In the genomic region with DNA sequence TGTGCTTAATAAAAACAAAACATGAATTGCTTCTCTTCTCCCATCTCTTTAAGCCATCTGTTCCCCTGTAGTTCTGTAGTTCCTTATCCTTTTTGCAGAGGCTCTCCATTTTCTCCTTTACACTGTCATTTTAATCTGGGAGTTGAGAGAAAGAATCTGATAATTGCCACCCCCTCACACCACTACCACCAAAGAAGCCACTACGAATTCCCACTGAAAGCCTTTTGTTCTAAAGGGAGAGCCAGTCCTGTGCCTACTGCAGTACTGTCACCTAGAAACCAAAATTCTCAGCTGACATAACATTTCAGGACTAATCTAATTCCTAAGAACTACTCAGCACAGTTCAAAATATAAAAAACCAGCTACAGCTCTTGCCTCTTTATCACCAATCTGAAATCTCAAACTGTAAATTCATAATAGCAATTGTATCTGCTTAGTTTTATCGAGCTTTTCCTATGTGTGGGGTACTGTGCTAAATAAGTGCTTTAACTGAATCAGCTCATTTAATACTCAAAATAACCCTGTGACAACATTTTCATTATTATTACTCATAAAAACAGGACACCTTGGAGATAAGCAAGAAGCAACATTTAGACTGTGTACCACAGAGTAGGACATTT, we compare ENCODE assay signal across 19 cellular contexts.
DNase-seq lines count a peak whose midpoint lies in the region; ATAC-seq and TF ChIP-seq lines count a peak whose summit lies in the region.
"Had no signal": no experiment of that assay in that cellular context is flagged by ENCODE, and none has a peak within 500 bp of the region (broad histone marks: within the 10 kb centered on the region; RNA-seq: fewer than 3 reads in every experiment).

No MANE protein-coding gene starts in this region.

- H3K9me2 ChIP-seq in MM.1S (replicated peaks; ENCODE audit: insufficient read depth, low read length) = no peaks in the 10 kb centered on the region

- H3K36me3 ChIP-seq in MM.1S (replicated peaks; ENCODE audit: insufficient read depth, low read length) = no peaks in the 10 kb centered on the region
- H3K36me3 ChIP-seq in esophagus squamous epithelium = peaks cover 0 to 7% (median 0%) of the 10 kb centered on the region in 3 donors
- H3K36me3 ChIP-seq: brain microvascular endothelial cell had no signal

- H3K27ac Mint-ChIP-seq in brain (peak overlapping the region in 4 of 5 experiments; percentile 26 to 90 (median 62)), mesothelial cell of epicardium (peak overlapping the region; percentile 77), Calu3 (ENCODE audit: unreplicated experiment) (no peak overlapping the region)
- H3K27ac Mint-ChIP-seq: activated CD4-positive, alpha-beta memory T cell treated with anti-CD3 and anti-CD28 coated beads for 36 hours; activated naive CD4-positive, alpha-beta T cell treated with anti-CD3 and anti-CD28 coated beads, Interleukin-2, amount 50 U/mL, for 72 hours had no signal

- H3K4me2 ChIP-seq in MM.1S (ENCODE audit: low read depth, low read length) = no peak overlapping the region; the same call in 1 of the 2 replicates

- H3F3A ChIP-seq in MM.1S (ENCODE audit: insufficient read depth, low read length) = peaks cover 32% of the 10 kb centered on the region

- intact Hi-C loops in esophagus squamous epithelium (cut with DNase I) (no loop called here), Calu3 (cut with micrococcal nuclease; ENCODE audit: unreplicated experiment) (no loop called here)

- no peaks in the 10 kb centered on the region for H4K20me1 ChIP-seq in MM.1S (ENCODE audit: insufficient read depth, low read length)

- H3K4me3 ChIP-seq in MM.1S (ENCODE audit: low read length) = no peak overlapping the region
- H3K4me3 ChIP-seq in esophagus squamous epithelium = no peak overlapping the region

- H3K27me3 Mint-ChIP-seq in brain (no peaks in the 10 kb centered on the region), mesothelial cell of epicardium (ENCODE audit: low read depth) (no peaks in the 10 kb centered on the region), Calu3 (ENCODE audit: unreplicated experiment) (no peaks in the 10 kb centered on the region)
- H3K27me3 Mint-ChIP-seq: activated CD4-positive, alpha-beta memory T cell treated with anti-CD3 and anti-CD28 coated beads for 36 hours had no signal

- BruUV-seq in Calu3 (replicated peaks; lab: Mats Ljungman, UMichigan) = no TSS peak

- H3K4me3 Mint-ChIP-seq in brain (peak overlapping the region in 1 of 5 experiments; percentile 4), mesothelial cell of epicardium (no peak overlapping the region), Calu3 (ENCODE audit: low read depth, unreplicated experiment) (no peak overlapping the region)
- H3K4me3 Mint-ChIP-seq: activated CD4-positive, alpha-beta memory T cell treated with anti-CD3 and anti-CD28 coated beads for 36 hours; activated T-cell treated with anti-CD3 and anti-CD28 coated beads, Interleukin-2, amount 50 U/mL, for 4 hours; T-helper 1 cell treated with Interleukin-12 subunit alpha and Interleukin-12 subunit beta and Interleukin-4 antibody, amounts not matched to agents 30 μg/mL and 1 μg/mL, for 36 hours had no signal

- TF ChIP-seq POLR2A in esophagus squamous epithelium (IDR thresholded peaks at IDR 0.05) = no peak

- ATAC-seq in GM21786 (IDR thresholded peaks at IDR 0.05; ENCODE audit: unreplicated experiment) = no peak
- ATAC-seq: activated naive CD4-positive, alpha-beta T cell treated with anti-CD3 and anti-CD28 coated beads, Interleukin-2, amount 50 U/mL, for 72 hours; activated T-cell treated with anti-CD3 and anti-CD28 coated beads, Interleukin-2, amount 50 U/mL, for 4 hours had no signal

- no peak overlapping the region for H2AFZ ChIP-seq in MM.1S (ENCODE audit: low read length)

- H3K36me3 Mint-ChIP-seq in brain = no peaks in the 10 kb centered on the region
- H3K36me3 Mint-ChIP-seq in mesothelial cell of epicardium = peaks cover 2% of the 10 kb centered on the region
- H3K36me3 Mint-ChIP-seq in Calu3 (ENCODE audit: insufficient read depth, unreplicated experiment) = no peaks in the 10 kb centered on the region
- H3K36me3 Mint-ChIP-seq: activated naive CD4-positive, alpha-beta T cell treated with anti-CD3 and anti-CD28 coated beads, Interleukin-2, amount 50 U/mL, for 72 hours had no signal

- H3K27me3 ChIP-seq in MM.1S (replicated peaks; ENCODE audit: insufficient read depth, low read length) = no peaks in the 10 kb centered on the region
- no peaks in the 10 kb centered on the region for H3K27me3 ChIP-seq in esophagus squamous epithelium
- H3K27me3 ChIP-seq: brain microvascular endothelial cell had no signal

- no peak for TF ChIP-seq CTCF in MM.1S (IDR thresholded peaks at IDR 0.05; ENCODE audit: low read length)
- TF ChIP-seq CTCF in brain (conservative IDR thresholded peaks at IDR 0.05) = no peak
- TF ChIP-seq CTCF in mesothelial cell of epicardium (IDR thresholded peaks at IDR 0.05; ENCODE audit: unreplicated experiment) = no peak
- TF ChIP-seq CTCF in esophagus squamous epithelium (IDR thresholded peaks at IDR 0.05) = no peak
- TF ChIP-seq CTCF in Calu3 (IDR thresholded peaks at IDR 0.05; ENCODE audit: unreplicated experiment) = no peak

- H3K4me1 ChIP-seq in MM.1S (ENCODE audit: low read length) (peaks cover 54% of the 10 kb centered on the region), esophagus squamous epithelium (peaks cover 20 to 89% (median 44%) of the 10 kb centered on the region in 3 donors)

- H3K27ac ChIP-seq in MM.1S (ENCODE audit: low read length) = peak overlapping the region; percentile 37; the same call in 1 of the 2 replicates
- H3K27ac ChIP-seq in esophagus squamous epithelium = no peak overlapping the region
- H3K27ac ChIP-seq: brain microvascular endothelial cell, KMS-11 had no signal

- peaks cover 69% of the 10 kb centered on the region for H3K79me2 ChIP-seq in MM.1S (ENCODE audit: low read length)

- H3K4me1 Mint-ChIP-seq in brain = peaks cover 37% of the 10 kb centered on the region
- peaks cover 56% of the 10 kb centered on the region for H3K4me1 Mint-ChIP-seq in mesothelial cell of epicardium
- H3K4me1 Mint-ChIP-seq in Calu3 (ENCODE audit: low read depth, unreplicated experiment) = peaks cover 38% of the 10 kb centered on the region

- 58 to 65% methylated on average over 2 of the region's 2 CpGs for WGBS in esophagus squamous epithelium, 2 donors

- no peak overlapping the region for H3K9ac ChIP-seq in MM.1S (ENCODE audit: low read length)
- H3K9ac ChIP-seq: KMS-11 had no signal

- DNase-seq in CMK (ENCODE audit: low read depth) (peak; percentile 22), MM.1S (no peak), mesothelial cell of epicardium (ENCODE audit: low spot score in 2 of 2, unreplicated experiment in 2 of 2) (no peak), esophagus squamous epithelium (lab: John Stamatoyannopoulos, UW) (no peak), Calu3 (no peak), NCI-H2081 treated with DMSO at 0.1 percent for 48 hours (lab: John Stamatoyannopoulos, UW) (no peak)
- DNase-seq: activated CD4-positive, alpha-beta memory T cell treated with anti-CD3 and anti-CD28 coated beads for 36 hours; activated T-cell treated with anti-CD3 and anti-CD28 coated beads, Interleukin-2, amount 50 U/mL, for 4 hours; brain microvascular endothelial cell; NCI-H1092; NCI-H526 treated with DMSO at 0.1 percent for 48 hours; SIG-M5; stimulated activated CD4-positive, alpha-beta T cell treated with anti-CD3 and anti-CD28 coated beads, Interleukin-15, amount 100 ng/mL, for 24 hours; trophoblast cell had no signal

- H3K9me3 ChIP-seq in MM.1S (replicated peaks; ENCODE audit: insufficient read depth, low read length) (no peaks in the 10 kb centered on the region), esophagus squamous epithelium (no peaks in the 10 kb centered on the region)

- CTCF ChIA-PET in Calu3 (lab: Charles Lee) = interaction anchor here (0.7 to 1.6 kb wide), 2 partner anchors 25 to 515 kb away, joined by 3 to 6 read pairs; no protein-coding TSS in a partner anchor

- H3K9me3 Mint-ChIP-seq in brain (no peaks in the 10 kb centered on the region), mesothelial cell of epicardium (no peaks in the 10 kb centered on the region), Calu3 (ENCODE audit: low read depth, unreplicated experiment) (no peaks in the 10 kb centered on the region)
- H3K9me3 Mint-ChIP-seq: activated CD4-positive, alpha-beta memory T cell treated with anti-CD3 and anti-CD28 coated beads for 36 hours; activated naive CD4-positive, alpha-beta T cell treated with anti-CD3 and anti-CD28 coated beads, Interleukin-2, amount 50 U/mL, for 72 hours; activated T-cell treated with anti-CD3 and anti-CD28 coated beads, Interleukin-2, amount 50 U/mL, for 4 hours; T-helper 1 cell treated with Interleukin-12 subunit alpha and Interleukin-12 subunit beta and Interleukin-4 antibody, amounts not matched to agents 30 μg/mL and 1 μg/mL, for 36 hours had no signal
